In the genomic region with DNA sequence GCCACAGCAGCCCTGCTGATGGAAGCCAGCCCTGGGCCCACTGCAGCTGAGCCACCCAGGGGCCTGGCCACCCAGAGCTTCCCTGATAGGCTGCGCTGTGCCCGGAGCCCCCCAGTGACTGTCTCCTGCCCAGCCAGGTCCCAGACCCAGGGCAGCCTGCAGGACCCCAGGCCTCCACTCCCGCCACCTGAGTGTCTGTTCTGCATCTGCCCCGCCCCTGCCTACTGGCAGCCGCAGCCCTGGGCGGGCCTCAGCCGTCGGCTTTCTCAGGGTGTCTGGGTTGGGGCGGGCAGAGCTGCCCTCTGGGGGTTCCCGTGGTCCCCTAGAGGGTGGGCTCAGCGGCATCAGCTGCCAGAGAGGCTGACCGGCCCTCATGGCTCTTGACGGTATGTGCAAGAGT, we compare ENCODE assay signal across 22 cellular contexts. TPM values are rescaled to one million over a fixed set of nuclear protein-coding genes. Genes with fewer than 3 reads are reported as not detected.
A peak's percentile ranks its signal among the peaks of the same experiment; 100 is the strongest.
DNase-seq lines count a peak whose midpoint lies in the region; ATAC-seq and TF ChIP-seq lines count a peak whose summit lies in the region.
"Had no signal": no experiment of that assay in that cellular context is flagged by ENCODE, and none has a peak within 500 bp of the region (broad histone marks: within the 10 kb centered on the region; RNA-seq: fewer than 3 reads in every experiment).

No MANE protein-coding gene starts in this region.

- DNase-seq in WERI-Rb-1, result no peak
- DNase-seq in left colon, result peak in 1 of 2 donors; percentile 79
- DNase-seq in activated CD8-positive, alpha-beta T cell treated with anti-CD3 and anti-CD28 coated beads, Interleukin-2, amount 10 ng/mL, durations not matched to agents 7 days and 5 days, result no peak
- no peak for DNase-seq in hypothalamus (lab: John Stamatoyannopoulos, UW)
- DNase-seq: activated naive CD4-positive, alpha-beta T cell; amygdala; CD4-positive, alpha-beta memory T cell; EL; NCI-H187; NCI-H345; occipital lobe; Right ventricle myocardium superior; stimulated activated CD4-positive, alpha-beta T cell treated with anti-CD3 and anti-CD28 coated beads, Interleukin-4, amount 100 ng/mL, for 24 hours; substantia nigra; T-cell had no signal

- H3K9me3 ChIP-seq in BLaER1, result no peaks in the 10 kb centered on the region
- H3K9me3 ChIP-seq in WERI-Rb-1 (ENCODE audit: severe bottlenecking), result no peaks in the 10 kb centered on the region

- ATAC-seq in left colon (peak; percentile 42), HG03135 (IDR thresholded peaks at IDR 0.05; ENCODE audit: unreplicated experiment) (no peak), GM19463 (IDR thresholded peaks at IDR 0.05; ENCODE audit: unreplicated experiment) (no peak)
- no peak for ATAC-seq in activated CD8-positive, alpha-beta T cell treated with anti-CD3 and anti-CD28 coated beads, Interleukin-2, amount 10 ng/mL, durations not matched to agents 7 days and 5 days
- ATAC-seq: T-cell had no signal

- H4K20me1 ChIP-seq in BLaER1, result no peaks in the 10 kb centered on the region

- no peak overlapping the region for H3K4me3 ChIP-seq in BLaER1
- H3K4me3 ChIP-seq in WERI-Rb-1 (ENCODE audit: low read depth, low read length), result no peak overlapping the region
- no peak overlapping the region for H3K4me3 ChIP-seq in skin epidermis

- CTCF ChIA-PET in activated CD8-positive, alpha-beta T cell treated with anti-CD3 and anti-CD28 coated beads, Interleukin-2, amount 10 ng/mL, durations not matched to agents 7 days and 5 days (lab: Charles Lee), result no interaction called here

- POLR2A ChIA-PET in activated CD8-positive, alpha-beta T cell treated with anti-CD3 and anti-CD28 coated beads, Interleukin-2, amount 10 ng/mL, durations not matched to agents 7 days and 5 days (lab: Charles Lee), result interaction anchor here (1.8 kb wide), 1 partner anchor 12 kb away, joined by 9 read pairs; a partner anchor contains a TSS

- no peak overlapping the region for H3K27ac Mint-ChIP-seq in activated CD8-positive, alpha-beta T cell treated with anti-CD3 and anti-CD28 coated beads, Interleukin-2, amount 10 ng/mL, durations not matched to agents 7 days and 5 days
- H3K27ac Mint-ChIP-seq: CD4-positive, alpha-beta memory T cell; IgD-negative memory B cell; T-cell had no signal

- H3K4me1 Mint-ChIP-seq in activated CD8-positive, alpha-beta T cell treated with anti-CD3 and anti-CD28 coated beads, Interleukin-2, amount 10 ng/mL, durations not matched to agents 7 days and 5 days (ENCODE audit: low read depth), result peaks cover 12% of the 10 kb centered on the region

- H3K4me3 Mint-ChIP-seq in activated CD8-positive, alpha-beta T cell treated with anti-CD3 and anti-CD28 coated beads, Interleukin-2, amount 10 ng/mL, durations not matched to agents 7 days and 5 days, result no peak overlapping the region
- H3K4me3 Mint-ChIP-seq: CD4-positive, alpha-beta memory T cell; central memory CD8-positive, alpha-beta T cell; IgD-negative memory B cell; T-cell had no signal

- intact Hi-C loops in left colon (cut with DNase I, micrococcal nuclease), result no loop called here

- H3K9ac ChIP-seq in BLaER1, result peak overlapping the region; percentile 32

- H3K4me2 ChIP-seq in BLaER1, result peak overlapping the region; percentile 65

- TF ChIP-seq CTCF in WERI-Rb-1 (IDR thresholded peaks at IDR 0.05; ENCODE audit: low read depth, low read length), result no peak

- no peaks in the 10 kb centered on the region for H3K27me3 ChIP-seq in BLaER1
- no peaks in the 10 kb centered on the region for H3K27me3 ChIP-seq in WERI-Rb-1 (ENCODE audit: insufficient read depth, low read depth, severe bottlenecking)

- H3K27ac ChIP-seq in BLaER1 (peak overlapping the region; percentile 23; the same call in 1 of the 2 replicates), WERI-Rb-1 (0 out of 2 replicates have a peak overlapping the region, but pooled peaks have one; percentile 81), skin epidermis (peak overlapping the region in 16 of 21 experiments; percentile 39 to 95 (median 82))
- H3K27ac ChIP-seq: HL-60 had no signal

- H3K27me3 Mint-ChIP-seq in activated CD8-positive, alpha-beta T cell treated with anti-CD3 and anti-CD28 coated beads, Interleukin-2, amount 10 ng/mL, durations not matched to agents 7 days and 5 days (ENCODE audit: low read depth), result no peaks in the 10 kb centered on the region
- H3K27me3 Mint-ChIP-seq: CD4-positive, alpha-beta memory T cell; central memory CD8-positive, alpha-beta T cell; IgD-negative memory B cell; T-cell had no signal

- H3K9me3 Mint-ChIP-seq in activated CD8-positive, alpha-beta T cell treated with anti-CD3 and anti-CD28 coated beads, Interleukin-2, amount 10 ng/mL, durations not matched to agents 7 days and 5 days (ENCODE audit: insufficient read depth), result peaks cover 3% of the 10 kb centered on the region
- H3K9me3 Mint-ChIP-seq: central memory CD8-positive, alpha-beta T cell; IgD-negative memory B cell; T-cell had no signal

- H3K36me3 ChIP-seq in BLaER1 (no peaks in the 10 kb centered on the region), WERI-Rb-1 (no peaks in the 10 kb centered on the region)

- H3K4me1 ChIP-seq in BLaER1, result peaks cover 81% of the 10 kb centered on the region

- no peaks in the 10 kb centered on the region for H3K36me3 Mint-ChIP-seq in activated CD8-positive, alpha-beta T cell treated with anti-CD3 and anti-CD28 coated beads, Interleukin-2, amount 10 ng/mL, durations not matched to agents 7 days and 5 days (ENCODE audit: low read depth)
- H3K36me3 Mint-ChIP-seq: CD4-positive, alpha-beta memory T cell; IgD-negative memory B cell; T-cell had no signal

RNA-seq across cellular contexts. Expression of a gene that starts 12.5 kb away (rescaled TPM):
- total RNA-seq in left colon, result 100 to 1,000 TPM in 1 of 2 donors, 10 to 100 TPM in 1; 45.6 to 201 TPM
- total RNA-seq in activated CD8-positive, alpha-beta T cell treated with anti-CD3 and anti-CD28 coated beads, Interleukin-2, amount 10 ng/mL, durations not matched to agents 7 days and 5 days, result 10 to 100 TPM; 45.1 to 45.7 TPM

RNA-seq across cellular contexts. Expression of a gene that starts 29.7 kb away (rescaled TPM):
- 10 to 100 TPM; 36.7 to 53.8 TPM for total RNA-seq in left colon
- total RNA-seq in activated CD8-positive, alpha-beta T cell treated with anti-CD3 and anti-CD28 coated beads, Interleukin-2, amount 10 ng/mL, durations not matched to agents 7 days and 5 days, result 10 to 100 TPM; 58.0 to 58.1 TPM

RNA-seq across cellular contexts. Expression of a gene that starts 29.9 kb away (rescaled TPM):
- total RNA-seq in left colon, result 10 to 100 TPM; 22.8 to 27.9 TPM
- total RNA-seq in activated CD8-positive, alpha-beta T cell treated with anti-CD3 and anti-CD28 coated beads, Interleukin-2, amount 10 ng/mL, durations not matched to agents 7 days and 5 days, result 10 to 100 TPM; 16.3 to 17.4 TPM

Comparison
In these comparisons a context has a peak if more than half of its experiments do, and no peak if none do; other contexts are left out.
1. H3K27ac ChIP-seq: peak in every context shown above with its lines; median percentile 82 in skin epidermis; 81 in WERI-Rb-1; 23 in BLaER1.